ENCODE assay signal across 9 cellular contexts in genomic region chr6:125100018-125100652, GRCh38. TPM values are rescaled to one million over a fixed set of nuclear protein-coding genes. Genes with fewer than 3 reads are reported as not detected.
DNase-seq lines count a peak whose midpoint lies in the region; ATAC-seq and TF ChIP-seq lines count a peak whose summit lies in the region.
"Had no signal": no experiment of that assay in that cellular context is flagged by ENCODE, and none has a peak within 500 bp of the region (broad histone marks: within the 10 kb centered on the region; RNA-seq: fewer than 3 reads in every experiment).

No MANE protein-coding gene starts in this region.

- H3K36me3 Mint-ChIP-seq in Caco-2 (ENCODE audit: insufficient read depth, unreplicated experiment) (no peaks in the 10 kb centered on the region), progenitor cell of endocrine pancreas (ENCODE audit: insufficient read depth) (no peaks in the 10 kb centered on the region)

- H3K4me3 ChIP-seq in Caco-2 (ENCODE audit: low read depth, low read length), result peak overlapping the region; percentile 37
- H3K4me3 ChIP-seq in foreskin fibroblast (ENCODE audit: low read depth in 1 of 2, low read length in 2 of 2), result peak overlapping the region; percentile 51 to 56
- H3K4me3 ChIP-seq: GM12878 had no signal

- H3K4me1 Mint-ChIP-seq in Caco-2 (ENCODE audit: low read depth, unreplicated experiment) (no peaks in the 10 kb centered on the region), progenitor cell of endocrine pancreas (ENCODE audit: low read depth) (peaks cover 3% of the 10 kb centered on the region)

- POLR2A ChIA-PET in Caco-2 (lab: Charles Lee), result no interaction called here

- H3K9me3 ChIP-seq in Caco-2, result 0 out of 2 replicates have a peak, but pooled peaks cover 4% of the 10 kb centered on the region

- ATAC-seq in GM19397 (IDR thresholded peaks at IDR 0.05; ENCODE audit: unreplicated experiment), result no peak

- H3K9me3 Mint-ChIP-seq in Caco-2 (ENCODE audit: unreplicated experiment) (no peaks in the 10 kb centered on the region), progenitor cell of endocrine pancreas (ENCODE audit: low read depth) (no peaks in the 10 kb centered on the region)

- no peak for TF ChIP-seq CTCF in Caco-2 (IDR thresholded peaks at IDR 0.05; ENCODE audit: insufficient read depth in 1 of 2, low read depth in 1 of 2, low read length in 1 of 2, severe bottlenecking in 1 of 2, unreplicated experiment in 1 of 2)
- TF ChIP-seq CTCF in VCaP (conservative IDR thresholded peaks at IDR 0.05), result no peak
- no peak for TF ChIP-seq CTCF in foreskin fibroblast (IDR thresholded peaks at IDR 0.05; ENCODE audit: low read depth, low read length)
- TF ChIP-seq CTCF in progenitor cell of endocrine pancreas (IDR thresholded peaks at IDR 0.05; ENCODE audit: unreplicated experiment), result no peak

- DNase-seq in Caco-2, result no peak
- DNase-seq in foreskin fibroblast, result no peak
- DNase-seq in progenitor cell of endocrine pancreas (ENCODE audit: low spot score, unreplicated experiment), result no peak
- no peak for DNase-seq in HPDE6-E6E7 (ENCODE audit: extremely low spot score)
- DNase-seq in NCI-H1436 treated with DMSO at 0.1 percent for 48 hours (lab: John Stamatoyannopoulos, UW), result no peak
- DNase-seq in HuH-7.5 (ENCODE audit: low spot score), result no peak

- no peaks in the 10 kb centered on the region for H3K27me3 ChIP-seq in Caco-2 (replicated peaks; ENCODE audit: control insufficient read depth, insufficient read depth, low read length)

- no TSS peak for BruUV-seq in Caco-2 (replicated peaks; lab: Mats Ljungman, UMichigan)

- H3K36me3 ChIP-seq in Caco-2 (ENCODE audit: control insufficient read depth, insufficient read depth, low read length), result no peaks in the 10 kb centered on the region

- H3K27ac Mint-ChIP-seq in Caco-2 (ENCODE audit: unreplicated experiment), result no peak overlapping the region
- H3K27ac Mint-ChIP-seq in progenitor cell of endocrine pancreas, result peak overlapping the region; percentile 67

- intact Hi-C loops in Caco-2 (cut with micrococcal nuclease; ENCODE audit: unreplicated experiment), result no loop called here

- peak overlapping the region; percentile 68 for H3K4me3 Mint-ChIP-seq in Caco-2 (ENCODE audit: unreplicated experiment)
- H3K4me3 Mint-ChIP-seq in progenitor cell of endocrine pancreas (ENCODE audit: low read depth), result peak overlapping the region; percentile 74

- CTCF ChIA-PET in Caco-2 (lab: Charles Lee), result no interaction called here

- peak overlapping the region; percentile 42; the same call in 1 of the 2 replicates for H3K27ac ChIP-seq in VCaP

- peaks cover 12% of the 10 kb centered on the region for H3K27me3 Mint-ChIP-seq in Caco-2 (ENCODE audit: insufficient read depth, unreplicated experiment)
- peaks cover 54% of the 10 kb centered on the region for H3K27me3 Mint-ChIP-seq in progenitor cell of endocrine pancreas

- H3K4me1 ChIP-seq in Caco-2, result peaks cover 15% of the 10 kb centered on the region

RNA-seq across cellular contexts. Expression of gene TPD52L1, which starts 53.4 kb away (rescaled TPM):
- total RNA-seq in Caco-2 (2022), result 60.1 and 83.9 TPM in 2 replicates
- total RNA-seq in progenitor cell of endocrine pancreas, result 33.8 and 39.6 TPM in 2 replicates
